23 cellular contexts compared by ENCODE assay signal in the genomic region with DNA sequence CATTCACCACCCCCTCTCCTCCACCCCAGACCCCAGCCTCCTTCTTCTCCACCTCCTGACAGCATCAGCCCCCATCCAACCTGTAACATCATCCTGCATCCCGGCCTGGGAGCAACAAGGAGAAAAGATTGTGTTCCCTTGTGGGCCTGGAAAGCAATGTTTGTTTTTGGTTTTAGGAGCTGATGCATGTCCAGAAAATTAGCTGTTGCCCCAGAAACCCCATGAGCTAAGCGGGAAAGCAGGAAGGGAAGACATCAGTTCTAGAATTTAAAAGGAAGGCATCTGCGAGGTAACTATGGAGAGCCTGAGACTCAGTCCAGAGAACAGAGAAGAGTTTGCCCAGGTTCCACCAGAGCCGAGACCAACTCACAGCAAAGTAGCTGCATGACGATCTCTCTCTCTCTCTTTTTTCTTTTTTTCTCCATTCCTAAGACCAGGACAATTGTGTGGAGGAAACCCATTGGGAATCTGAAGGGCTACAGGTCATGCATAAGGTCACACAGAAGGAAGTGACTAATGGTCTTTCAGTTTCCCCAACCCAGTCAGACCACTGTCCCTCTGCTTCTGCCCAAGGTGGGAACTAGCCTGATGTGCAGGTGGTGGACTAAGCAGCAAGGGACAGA.
DNase-seq lines count a peak whose midpoint lies in the region; ATAC-seq, FAIRE-seq and TF ChIP-seq lines count a peak whose summit lies in the region.
"Had no signal": no experiment of that assay in that cellular context is flagged by ENCODE, and none has a peak within 500 bp of the region (broad histone marks: within the 10 kb centered on the region; RNA-seq: fewer than 3 reads in every experiment).

No MANE protein-coding gene starts in this region.

- no peaks in the 10 kb centered on the region for H3K79me2 ChIP-seq in astrocyte (ENCODE audit: insufficient read depth, low read length)

- FAIRE-seq in astrocyte (lab: Jason Lieb, UNC) (no peak), islet of Langerhans (lab: Jason Lieb, UNC) (peak; percentile 13)
- FAIRE-seq: GM12878 had no signal

- no peaks in the 10 kb centered on the region for H3K27me3 ChIP-seq in astrocyte (ENCODE audit: insufficient read depth, low read length)
- H3K27me3 ChIP-seq: cardiac muscle cell had no signal

- no peak overlapping the region for H3K9ac ChIP-seq in astrocyte (ENCODE audit: low read length)

- peaks cover 10% of the 10 kb centered on the region for H4K20me1 ChIP-seq in astrocyte (ENCODE audit: insufficient read depth, low read length)

- ATAC-seq in GM21786 (IDR thresholded peaks at IDR 0.05; ENCODE audit: unreplicated experiment) (no peak), HG03095 (IDR thresholded peaks at IDR 0.05; ENCODE audit: unreplicated experiment) (no peak), HG03175 (IDR thresholded peaks at IDR 0.05; ENCODE audit: unreplicated experiment) (no peak)
- no peak for ATAC-seq in activated naive CD4-positive, alpha-beta T cell treated with anti-CD3 and anti-CD28 coated beads, Interleukin-2, amount 50 U/mL, for 72 hours
- ATAC-seq: GM12878, left cardiac atrium, Right ventricle myocardium inferior had no signal

- no peak overlapping the region for H3K4me3 ChIP-seq in HEK293 (ENCODE audit: low read depth, low read length)
- no peak overlapping the region for H3K4me3 ChIP-seq in astrocyte (ENCODE audit: insufficient read depth, low read depth, low read length)
- H3K4me3 ChIP-seq: cardiac muscle cell, GM12878, thoracic aorta had no signal

- POLR2A ChIA-PET in HEK293 (lab: Yijun Ruan, JAX) = no interaction called here

- H3K27ac ChIP-seq in HEK293 (ENCODE audit: extremely low read depth, low read depth, low read length) (no peak overlapping the region), astrocyte (ENCODE audit: low read depth, low read length) (no peak overlapping the region)
- H3K27ac ChIP-seq: cardiac muscle cell, thoracic aorta had no signal

- H3K4me2 ChIP-seq in astrocyte (ENCODE audit: low read length) = peak overlapping the region; percentile 43

- H3K4me1 Mint-ChIP-seq in astrocyte (ENCODE audit: low read depth, unreplicated experiment) = peaks cover 22% of the 10 kb centered on the region
- H3K4me1 Mint-ChIP-seq: activated CD4-positive, alpha-beta T cell treated with anti-CD3 and anti-CD28 coated beads, Interleukin-2, amount 10 ng/mL, durations not matched to agents 24 days and 14 days had no signal

- no peaks in the 10 kb centered on the region for H3K36me3 Mint-ChIP-seq in astrocyte (ENCODE audit: low read depth, unreplicated experiment)
- H3K36me3 Mint-ChIP-seq in activated naive CD4-positive, alpha-beta T cell treated with anti-CD3 and anti-CD28 coated beads, Interleukin-2, amount 50 U/mL, for 72 hours = no peaks in the 10 kb centered on the region
- H3K36me3 Mint-ChIP-seq: mesothelial cell of epicardium had no signal

- CTCF ChIA-PET in HEK293 (lab: Yijun Ruan, JAX) = interaction anchor here (1.2 to 3.4 kb wide), 3 partner anchors 18 to 243 kb away, joined by 3 to 13 read pairs (median 4); no protein-coding TSS in a partner anchor

- DNase-seq in A172 (ENCODE audit: low spot score) = peak; percentile 65
- DNase-seq in astrocyte (ENCODE audit: low read depth) = no peak
- no peak for DNase-seq in activated naive CD4-positive, alpha-beta T cell treated with anti-CD3 and anti-CD28 coated beads, Interleukin-2, amount 50 U/mL, for 72 hours (ENCODE audit: low spot score in 2 of 2)
- DNase-seq: ACHN; activated CD4-positive, alpha-beta T cell treated with anti-CD3 and anti-CD28 coated beads, Interleukin-2, amount 10 ng/mL, durations not matched to agents 24 days and 14 days; erythroblast; H7; Karpas-422; left cardiac atrium; NCI-H1105 had no signal

- H3K9me3 ChIP-seq in HEK293 (ENCODE audit: control insufficient read depth, insufficient read depth, low read depth, low read length) (no peaks in the 10 kb centered on the region), astrocyte (ENCODE audit: insufficient read depth, low read depth, low read length) (no peaks in the 10 kb centered on the region)
- H3K9me3 ChIP-seq: thoracic aorta had no signal

- H3K4me3 Mint-ChIP-seq in astrocyte (ENCODE audit: unreplicated experiment) = no peak overlapping the region
- H3K4me3 Mint-ChIP-seq: activated CD4-positive, alpha-beta T cell treated with anti-CD3 and anti-CD28 coated beads, Interleukin-2, amount 10 ng/mL, durations not matched to agents 24 days and 14 days; CD14-positive monocyte; mesothelial cell of epicardium; nephron had no signal

- TF ChIP-seq CTCF in HEK293 (tag by site-specific recombination; IDR thresholded peaks at IDR 0.05) (no peak), astrocyte (IDR thresholded peaks at IDR 0.05; ENCODE audit: insufficient read depth, low read depth, low read length) (no peak)

- no peak overlapping the region for H3K27ac Mint-ChIP-seq in astrocyte (ENCODE audit: unreplicated experiment)
- H3K27ac Mint-ChIP-seq in activated naive CD4-positive, alpha-beta T cell treated with anti-CD3 and anti-CD28 coated beads, Interleukin-2, amount 50 U/mL, for 72 hours = peak overlapping the region in 1 of 2 donors; percentile 60
- H3K27ac Mint-ChIP-seq: activated CD4-positive, alpha-beta T cell treated with anti-CD3 and anti-CD28 coated beads, Interleukin-2, amount 10 ng/mL, durations not matched to agents 24 days and 14 days; mesothelial cell of epicardium; nephron; progenitor cell of endocrine pancreas had no signal

- no peak overlapping the region for H2AFZ ChIP-seq in astrocyte (ENCODE audit: low read depth, low read length)

- no peaks in the 10 kb centered on the region for H3K27me3 Mint-ChIP-seq in astrocyte (ENCODE audit: low read depth, unreplicated experiment)
- H3K27me3 Mint-ChIP-seq: activated CD4-positive, alpha-beta T cell treated with anti-CD3 and anti-CD28 coated beads, Interleukin-2, amount 10 ng/mL, durations not matched to agents 24 days and 14 days had no signal

- H3K4me1 ChIP-seq in HEK293 (ENCODE audit: control insufficient read depth, insufficient read depth, low read length) (no peaks in the 10 kb centered on the region), astrocyte (ENCODE audit: insufficient read depth, low read length) (peaks cover 11% of the 10 kb centered on the region)

- no peaks in the 10 kb centered on the region for H3K36me3 ChIP-seq in HEK293 (ENCODE audit: control insufficient read depth in 2 of 2, insufficient read depth in 1 of 2, low read length in 2 of 2)
- no peaks in the 10 kb centered on the region for H3K36me3 ChIP-seq in astrocyte (ENCODE audit: insufficient read depth, low read length)
- H3K36me3 ChIP-seq: cardiac muscle cell, thoracic aorta had no signal

- H3K9me3 Mint-ChIP-seq in astrocyte (ENCODE audit: unreplicated experiment) = no peaks in the 10 kb centered on the region
- no peaks in the 10 kb centered on the region for H3K9me3 Mint-ChIP-seq in activated naive CD4-positive, alpha-beta T cell treated with anti-CD3 and anti-CD28 coated beads, Interleukin-2, amount 50 U/mL, for 72 hours
- H3K9me3 Mint-ChIP-seq: activated CD4-positive, alpha-beta T cell treated with anti-CD3 and anti-CD28 coated beads, Interleukin-2, amount 10 ng/mL, durations not matched to agents 24 days and 14 days; mesothelial cell of epicardium had no signal

TF ChIP-seq in HEK293, 187 proteins besides CTCF, POLR2A, EP300 and RAD21:
- TF ChIP-seq EGR2 (tag by site-specific recombination; IDR thresholded peaks at IDR 0.05; ENCODE audit: low read depth) = 0 out of 2 replicates have a peak, but pooled peaks have one; percentile 7
- no peak for TF ChIP-seq ZNF777 (tag by site-specific recombination; IDR thresholded peaks at IDR 0.05; ENCODE audit: borderline replicate concordance)
TF ChIP-seq in HEK293: peak in this region for 1.
